12 cellular contexts compared by ENCODE assay signal in genomic region chr2:218961651-218962570, GRCh38. TPM values are rescaled to one million over a fixed set of nuclear protein-coding genes. Genes with fewer than 3 reads are reported as not detected.
DNase-seq lines count a peak whose midpoint lies in the region; ATAC-seq and TF ChIP-seq lines count a peak whose summit lies in the region.
"Had no signal": no experiment of that assay in that cellular context is flagged by ENCODE, and none has a peak within 500 bp of the region (broad histone marks: within the 10 kb centered on the region; RNA-seq: fewer than 3 reads in every experiment).

No MANE protein-coding gene starts in this region.

- H3K9me3 Mint-ChIP-seq in CD14-positive monocyte (peaks cover 2 to 36% (median 22%) of the 10 kb centered on the region in 7 donors), endodermal cell (no peaks in the 10 kb centered on the region)
- H3K9me3 Mint-ChIP-seq: activated T-cell treated with anti-CD3 and anti-CD28 coated beads, Interleukin-2, amount 50 U/mL, for 4 hours had no signal

- no peak overlapping the region for H3K27ac ChIP-seq in endodermal cell (ENCODE audit: low read depth, low read length)
- H3K27ac ChIP-seq: coronary artery had no signal

- no peaks in the 10 kb centered on the region for H3K4me1 ChIP-seq in endodermal cell (ENCODE audit: control insufficient read depth, insufficient read depth, low read length)

- H3K4me3 ChIP-seq in endodermal cell (ENCODE audit: low read length): peak overlapping the region; percentile 83

- H3K4me1 Mint-ChIP-seq in CD14-positive monocyte (peaks cover 11% of the 10 kb centered on the region), endodermal cell (peaks cover 16% of the 10 kb centered on the region)

- DNase-seq in CD14-positive monocyte (ENCODE audit: low spot score) (peak; percentile 22), Daoy (ENCODE audit: low read depth) (peak; percentile 30), NCI-H345 treated with DMSO at 0.1 percent for 48 hours (lab: John Stamatoyannopoulos, UW; ENCODE audit: unreplicated experiment) (peak; percentile 59), endodermal cell (peak; percentile 90), KG1 (lab: John Stamatoyannopoulos, UW) (no peak), kidney tubule cell (ENCODE audit: low spot score) (no peak)

- H3K36me3 Mint-ChIP-seq in CD14-positive monocyte (peaks cover 0 to 4% of the 10 kb centered on the region in 2 donors), endodermal cell (ENCODE audit: low read depth) (no peaks in the 10 kb centered on the region)

- no peaks in the 10 kb centered on the region for H3K9me3 ChIP-seq in endodermal cell (ENCODE audit: control insufficient read depth, low read length)

- WGBS in endodermal cell (ENCODE audit: insufficient coverage in 1 of 2, insufficient read length in 1 of 2), 2 experiments: 19 to 70% methylated on average over 5 to 31 of the region's 34 CpGs

- ATAC-seq in HG02610 (IDR thresholded peaks at IDR 0.05; ENCODE audit: unreplicated experiment) (no peak), GM21723 (IDR thresholded peaks at IDR 0.05; ENCODE audit: unreplicated experiment) (no peak)
- ATAC-seq: activated T-cell treated with anti-CD3 and anti-CD28 coated beads, Interleukin-2, amount 50 U/mL, for 4 hours had no signal

- peaks cover 81 to 91% (median 83%) of the 10 kb centered on the region in 3 donors for H3K27me3 Mint-ChIP-seq in CD14-positive monocyte (ENCODE audit: low read depth in 3 of 3)
- peaks cover 68% of the 10 kb centered on the region for H3K27me3 Mint-ChIP-seq in endodermal cell (ENCODE audit: insufficient read depth)

- intact Hi-C loops in CD14-positive monocyte (cut with micrococcal nuclease): no loop called here

- peaks cover 56% of the 10 kb centered on the region for H3K27me3 ChIP-seq in endodermal cell (ENCODE audit: control insufficient read depth, insufficient read depth, low read length, poor library complexity, severe bottlenecking)

- no peaks in the 10 kb centered on the region for H3K36me3 ChIP-seq in endodermal cell (ENCODE audit: control insufficient read depth, insufficient read depth, low read length)

- H3K4me3 Mint-ChIP-seq in CD14-positive monocyte (peak overlapping the region in 1 of 2 donors; percentile 73), endodermal cell (peak overlapping the region; percentile 67)
- H3K4me3 Mint-ChIP-seq: activated T-cell treated with anti-CD3 and anti-CD28 coated beads, Interleukin-2, amount 50 U/mL, for 4 hours had no signal

- no peak overlapping the region for H3K9ac ChIP-seq in endodermal cell (ENCODE audit: extremely low read depth, low read length, poor library complexity, severe bottlenecking)

- H3K27ac Mint-ChIP-seq in CD14-positive monocyte (peak overlapping the region in 1 of 7 donors; percentile 41), endodermal cell (no peak overlapping the region)

- TF ChIP-seq CTCF in CD14-positive monocyte (IDR thresholded peaks at IDR 0.05): no peak
- no peak for TF ChIP-seq CTCF in endodermal cell (conservative IDR thresholded peaks at IDR 0.05)

RNA-seq across cellular contexts. Expression of gene CDK5R2, which starts 2.4 kb away (rescaled TPM):
- polyA plus RNA-seq in CD14-positive monocyte: not detected
- total RNA-seq in Daoy (2014; rRNA removed; shearing (Covaris generic)): 0.06 TPM in 1 of 2 replicates, not detected in the other
- under 1 TPM; 0.81 to 0.95 TPM for total RNA-seq in endodermal cell
- polyA plus RNA-seq in endodermal cell (2013, experiment 1 of 2): 4.7 TPM
- polyA plus RNA-seq in endodermal cell (2013, experiment 2 of 2): 4.8 TPM
- total RNA-seq: activated T-cell treated with anti-CD3 and anti-CD28 coated beads, Interleukin-2, amount 50 U/mL, for 4 hours; osteocyte had no signal

RNA-seq across cellular contexts. Expression of gene FEV, which starts 23.1 kb away (rescaled TPM):
- polyA plus RNA-seq in CD14-positive monocyte: not detected
- total RNA-seq in Daoy (2014; rRNA removed; shearing (Covaris generic)): 0.34 TPM in 1 of 2 replicates, not detected in the other
- total RNA-seq in endodermal cell: not detected
- polyA plus RNA-seq in endodermal cell (2013, experiment 1 of 2): 0.11 TPM
- not detected for polyA plus RNA-seq in endodermal cell (2013, experiment 2 of 2)
- total RNA-seq: activated T-cell treated with anti-CD3 and anti-CD28 coated beads, Interleukin-2, amount 50 U/mL, for 4 hours; HT1080; osteocyte had no signal

RNA-seq across cellular contexts. Expression of gene CRYBA2, which starts 31.3 kb away (rescaled TPM):
- not detected for polyA plus RNA-seq in CD14-positive monocyte
- 2.2 and 4.3 TPM in 2 replicates for total RNA-seq in Daoy (2014; rRNA removed; shearing (Covaris generic))
- total RNA-seq in endodermal cell: 1 to 10 TPM; 2.6 to 3.5 TPM
- not detected for polyA plus RNA-seq in endodermal cell (2013, experiment 1 of 2)
- not detected for polyA plus RNA-seq in endodermal cell (2013, experiment 2 of 2)
- total RNA-seq: activated T-cell treated with anti-CD3 and anti-CD28 coated beads, Interleukin-2, amount 50 U/mL, for 4 hours; HT1080; osteocyte had no signal

Comparison
In these comparisons a context has a peak if more than half of its experiments do, and no peak if none do; other contexts are left out.
1. DNase-seq: peak in CD14-positive monocyte (single experiment), Daoy (single experiment), NCI-H345 treated with DMSO at 0.1 percent for 48 hours (single experiment) and endodermal cell (single experiment); none in KG1 (single experiment) and kidney tubule cell (single experiment).